Comparison of ENCODE assay signal across 18 cellular contexts in the genomic region with DNA sequence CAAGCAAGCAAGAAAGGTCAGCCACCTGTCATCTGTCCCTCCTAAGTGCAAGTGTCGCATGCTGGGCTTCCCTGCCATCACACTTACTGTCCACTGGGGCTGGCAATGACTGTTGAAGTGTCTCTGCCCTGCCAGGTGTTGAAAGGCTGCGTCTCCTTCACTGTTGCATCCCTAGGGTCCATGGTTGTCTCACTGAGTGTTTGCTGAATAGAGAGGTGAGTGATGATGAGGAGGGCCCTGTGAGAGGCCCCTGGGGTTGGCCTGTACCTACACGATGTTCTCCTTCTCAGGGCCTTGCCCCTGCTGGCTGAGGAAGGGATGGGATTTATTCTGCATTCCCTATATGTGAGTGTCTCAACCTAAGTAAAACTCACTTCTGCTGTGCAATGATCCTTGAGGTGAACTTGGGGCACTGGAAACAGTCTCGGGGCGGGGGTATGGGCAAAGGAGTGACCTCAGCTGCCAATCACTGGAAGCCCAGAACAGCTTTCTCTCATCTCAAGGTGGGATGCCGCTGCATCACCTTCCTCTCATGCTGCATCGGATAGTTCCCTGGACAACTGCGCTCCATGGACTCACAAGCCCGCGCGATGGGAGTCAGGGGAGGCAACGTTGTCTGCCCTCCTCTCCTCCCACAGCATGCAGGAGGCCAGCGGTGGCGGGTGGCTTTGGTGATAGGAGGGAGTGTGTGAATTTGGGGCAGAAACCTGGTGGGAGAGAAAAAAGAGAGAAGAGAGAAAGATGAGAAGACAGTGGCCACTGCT. TPM values are rescaled to one million over a fixed set of nuclear protein-coding genes. Genes with fewer than 3 reads are reported as not detected.
A peak's percentile ranks its signal among the peaks of the same experiment; 100 is the strongest.
DNase-seq lines count a peak whose midpoint lies in the region; ATAC-seq and TF ChIP-seq lines count a peak whose summit lies in the region.
"Had no signal": no experiment of that assay in that cellular context is flagged by ENCODE, and none has a peak within 500 bp of the region (broad histone marks: within the 10 kb centered on the region; RNA-seq: fewer than 3 reads in every experiment).

No MANE protein-coding gene starts in this region.

- H3K4me3 Mint-ChIP-seq in glutamatergic neuron (ENCODE audit: unreplicated experiment) (no peak overlapping the region), type B pancreatic cell (no peak overlapping the region)
- H3K4me3 Mint-ChIP-seq: stimulated activated memory B cell treated with anti-CD40 and anti-IgM and Interleukin-4, amounts not matched to agents 10 μg/mL and 1 μg/mL and 100 μg/mL, for 72 hours had no signal

- H3K27ac Mint-ChIP-seq in glutamatergic neuron (ENCODE audit: unreplicated experiment): no peak overlapping the region
- H3K27ac Mint-ChIP-seq in type B pancreatic cell: peak overlapping the region; percentile 15
- H3K27ac Mint-ChIP-seq: IgD-negative memory B cell; stimulated activated memory B cell treated with anti-CD40 and anti-IgM and Interleukin-4, amounts not matched to agents 10 μg/mL and 1 μg/mL and 100 μg/mL, for 72 hours had no signal

- peak; percentile 34 for TF ChIP-seq CTCF in glutamatergic neuron (IDR thresholded peaks at IDR 0.05; ENCODE audit: partially characterized antibody, unreplicated experiment)
- TF ChIP-seq CTCF in type B pancreatic cell (conservative IDR thresholded peaks at IDR 0.05): peak; percentile 63

- H3K4me1 Mint-ChIP-seq in glutamatergic neuron (ENCODE audit: low read depth, unreplicated experiment) (peaks cover 2% of the 10 kb centered on the region), type B pancreatic cell (ENCODE audit: unreplicated experiment) (peaks cover 10% of the 10 kb centered on the region)
- H3K4me1 Mint-ChIP-seq: stimulated activated memory B cell treated with anti-CD40 and anti-IgM and Interleukin-4, amounts not matched to agents 10 μg/mL and 1 μg/mL and 100 μg/mL, for 72 hours had no signal

- H3K27me3 Mint-ChIP-seq in glutamatergic neuron (ENCODE audit: unreplicated experiment) (peaks cover 2% of the 10 kb centered on the region), type B pancreatic cell (no peaks in the 10 kb centered on the region)

- peaks cover 3% of the 10 kb centered on the region for H3K36me3 Mint-ChIP-seq in glutamatergic neuron (ENCODE audit: unreplicated experiment)
- H3K36me3 Mint-ChIP-seq in type B pancreatic cell: no peaks in the 10 kb centered on the region
- H3K36me3 Mint-ChIP-seq: IgD-negative memory B cell; stimulated activated memory B cell treated with anti-CD40 and anti-IgM and Interleukin-4, amounts not matched to agents 10 μg/mL and 1 μg/mL and 100 μg/mL, for 72 hours had no signal

- peak; percentile 26 for DNase-seq in NCI-H1436 (lab: John Stamatoyannopoulos, UW)
- DNase-seq in NCI-H1436 treated with DMSO at 0.1 percent for 48 hours (lab: John Stamatoyannopoulos, UW): no peak
- DNase-seq in glutamatergic neuron: no peak
- no peak for DNase-seq in type B pancreatic cell (ENCODE audit: extremely low spot score, unreplicated experiment)
- DNase-seq in kidney glomerular epithelial cell (lab: John Stamatoyannopoulos, UW): no peak
- DNase-seq in OCI-M1 (lab: John Stamatoyannopoulos, UW): no peak
- no peak for DNase-seq in NCI-H82 treated with DMSO at 0.1 percent for 48 hours (lab: John Stamatoyannopoulos, UW; ENCODE audit: unreplicated experiment)
- DNase-seq: activated naive CD4-positive, alpha-beta T cell treated with Interleukin-2 at 50 U/mL for 16 hours; anterior cingulate cortex; foreskin fibroblast; NCI-H2171 treated with DMSO at 0.1 percent for 48 hours; NCI-H82; retina; stimulated activated CD4-positive, alpha-beta T cell treated with anti-CD3 and anti-CD28 coated beads, Interleukin-15, amount 100 ng/mL, for 24 hours had no signal

- peaks cover 3% of the 10 kb centered on the region for H3K9me3 Mint-ChIP-seq in glutamatergic neuron (ENCODE audit: unreplicated experiment)
- H3K9me3 Mint-ChIP-seq in type B pancreatic cell: no peaks in the 10 kb centered on the region
- H3K9me3 Mint-ChIP-seq: IgD-negative memory B cell; stimulated activated memory B cell treated with anti-CD40 and anti-IgM and Interleukin-4, amounts not matched to agents 10 μg/mL and 1 μg/mL and 100 μg/mL, for 72 hours had no signal

- peak; percentile 44; the same call in 2 of the 3 replicates for ATAC-seq in SK-N-SH treated with all-trans-retinoic acid at 6 μM for 48 hours
- ATAC-seq: left lobe of liver; stimulated activated memory B cell treated with anti-CD40 and anti-IgM and Interleukin-4, amounts not matched to agents 10 μg/mL and 1 μg/mL and 100 μg/mL, for 72 hours had no signal

TF ChIP-seq in SK-N-SH treated with all-trans-retinoic acid at 6 μM for 48 hours, 23 proteins besides CTCF, POLR2A, EP300 and RAD21:
- TF ChIP-seq SNAI2 (CRISPR knock-in tag; IDR thresholded peaks at IDR 0.05) (no peak), BACH2 (CRISPR knock-in tag; IDR thresholded peaks at IDR 0.05; ENCODE audit: borderline replicate concordance) (no peak), ZC3H10 (CRISPR knock-in tag; IDR thresholded peaks at IDR 0.05) (no peak), CSDC2 (CRISPR knock-in tag; IDR thresholded peaks at IDR 0.05) (no peak), ARNTL (CRISPR knock-in tag; IDR thresholded peaks at IDR 0.05; ENCODE audit: borderline replicate concordance, low read depth) (no peak), RARB (CRISPR knock-in tag; IDR thresholded peaks at IDR 0.05) (no peak), TCF4 (CRISPR knock-in tag; IDR thresholded peaks at IDR 0.05; ENCODE audit: borderline replicate concordance) (no peak), ZNF565 (CRISPR knock-in tag; conservative IDR thresholded peaks at IDR 0.05; ENCODE audit: low read depth) (no peak), TOX (CRISPR knock-in tag; IDR thresholded peaks at IDR 0.05; ENCODE audit: borderline replicate concordance) (no peak), PPARA (CRISPR knock-in tag; IDR thresholded peaks at IDR 0.05; ENCODE audit: borderline replicate concordance) (no peak), ZNF70 (CRISPR knock-in tag; IDR thresholded peaks at IDR 0.05) (no peak), ZNF8 (CRISPR knock-in tag; IDR thresholded peaks at IDR 0.05) (no peak), GLIS3 (CRISPR knock-in tag; IDR thresholded peaks at IDR 0.05) (no peak), ESRRG (CRISPR knock-in tag; IDR thresholded peaks at IDR 0.05) (no peak), ISL1 (CRISPR knock-in tag; IDR thresholded peaks at IDR 0.05) (no peak)
- TF ChIP-seq, protein P1, sequence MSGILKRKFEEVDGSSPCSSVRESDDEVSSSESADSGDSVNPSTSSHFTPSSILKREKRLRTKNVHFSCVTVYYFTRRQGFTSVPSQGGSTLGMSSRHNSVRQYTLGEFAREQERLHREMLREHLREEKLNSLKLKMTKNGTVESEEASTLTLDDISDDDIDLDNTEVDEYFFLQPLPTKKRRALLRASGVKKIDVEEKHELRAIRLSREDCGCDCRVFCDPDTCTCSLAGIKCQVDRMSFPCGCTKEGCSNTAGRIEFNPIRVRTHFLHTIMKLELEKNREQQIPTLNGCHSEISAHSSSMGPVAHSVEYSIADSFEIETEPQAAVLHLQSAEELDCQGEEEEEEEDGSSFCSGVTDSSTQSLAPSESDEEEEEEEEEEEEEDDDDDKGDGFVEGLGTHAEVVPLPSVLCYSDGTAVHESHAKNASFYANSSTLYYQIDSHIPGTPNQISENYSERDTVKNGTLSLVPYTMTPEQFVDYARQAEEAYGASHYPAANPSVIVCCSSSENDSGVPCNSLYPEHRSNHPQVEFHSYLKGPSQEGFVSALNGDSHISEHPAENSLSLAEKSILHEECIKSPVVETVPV (CRISPR knock-in tag; IDR thresholded peaks at IDR 0.05): no peak
- TF ChIP-seq, protein P2, sequence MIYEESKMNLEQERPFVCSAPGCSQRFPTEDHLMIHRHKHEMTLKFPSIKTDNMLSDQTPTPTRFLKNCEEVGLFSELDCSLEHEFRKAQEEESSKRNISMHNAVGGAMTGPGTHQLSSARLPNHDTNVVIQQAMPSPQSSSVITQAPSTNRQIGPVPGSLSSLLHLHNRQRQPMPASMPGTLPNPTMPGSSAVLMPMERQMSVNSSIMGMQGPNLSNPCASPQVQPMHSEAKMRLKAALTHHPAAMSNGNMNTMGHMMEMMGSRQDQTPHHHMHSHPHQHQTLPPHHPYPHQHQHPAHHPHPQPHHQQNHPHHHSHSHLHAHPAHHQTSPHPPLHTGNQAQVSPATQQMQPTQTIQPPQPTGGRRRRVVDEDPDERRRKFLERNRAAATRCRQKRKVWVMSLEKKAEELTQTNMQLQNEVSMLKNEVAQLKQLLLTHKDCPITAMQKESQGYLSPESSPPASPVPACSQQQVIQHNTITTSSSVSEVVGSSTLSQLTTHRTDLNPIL (CRISPR knock-in tag; IDR thresholded peaks at IDR 0.05; ENCODE audit: low read depth): no peak
- TF ChIP-seq, protein P3, sequence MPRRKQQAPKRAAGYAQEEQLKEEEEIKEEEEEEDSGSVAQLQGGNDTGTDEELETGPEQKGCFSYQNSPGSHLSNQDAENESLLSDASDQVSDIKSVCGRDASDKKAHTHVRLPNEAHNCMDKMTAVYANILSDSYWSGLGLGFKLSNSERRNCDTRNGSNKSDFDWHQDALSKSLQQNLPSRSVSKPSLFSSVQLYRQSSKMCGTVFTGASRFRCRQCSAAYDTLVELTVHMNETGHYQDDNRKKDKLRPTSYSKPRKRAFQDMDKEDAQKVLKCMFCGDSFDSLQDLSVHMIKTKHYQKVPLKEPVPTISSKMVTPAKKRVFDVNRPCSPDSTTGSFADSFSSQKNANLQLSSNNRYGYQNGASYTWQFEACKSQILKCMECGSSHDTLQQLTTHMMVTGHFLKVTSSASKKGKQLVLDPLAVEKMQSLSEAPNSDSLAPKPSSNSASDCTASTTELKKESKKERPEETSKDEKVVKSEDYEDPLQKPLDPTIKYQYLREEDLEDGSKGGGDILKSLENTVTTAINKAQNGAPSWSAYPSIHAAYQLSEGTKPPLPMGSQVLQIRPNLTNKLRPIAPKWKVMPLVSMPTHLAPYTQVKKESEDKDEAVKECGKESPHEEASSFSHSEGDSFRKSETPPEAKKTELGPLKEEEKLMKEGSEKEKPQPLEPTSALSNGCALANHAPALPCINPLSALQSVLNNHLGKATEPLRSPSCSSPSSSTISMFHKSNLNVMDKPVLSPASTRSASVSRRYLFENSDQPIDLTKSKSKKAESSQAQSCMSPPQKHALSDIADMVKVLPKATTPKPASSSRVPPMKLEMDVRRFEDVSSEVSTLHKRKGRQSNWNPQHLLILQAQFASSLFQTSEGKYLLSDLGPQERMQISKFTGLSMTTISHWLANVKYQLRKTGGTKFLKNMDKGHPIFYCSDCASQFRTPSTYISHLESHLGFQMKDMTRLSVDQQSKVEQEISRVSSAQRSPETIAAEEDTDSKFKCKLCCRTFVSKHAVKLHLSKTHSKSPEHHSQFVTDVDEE (CRISPR knock-in tag; IDR thresholded peaks at IDR 0.05): no peak

RNA-seq across cellular contexts. Expression of a gene that starts 35.9 kb away (rescaled TPM):
- 2.2 TPM for total RNA-seq in glutamatergic neuron (ENCODE audit: unreplicated experiment)
- total RNA-seq in type B pancreatic cell (ENCODE audit: low replicate concordance): 38.5 and 39.4 TPM in 2 replicates

Comparison
In these comparisons a context has a peak if more than half of its experiments do, and no peak if none do; other contexts are left out.
1. RNA of a gene that starts 35.9 kb away (total RNA-seq): 38.5 to 39.4 TPM in type B pancreatic cell; 2.2 TPM in glutamatergic neuron (single experiment); every median in the first group is over 10 times any median in the second.